ENCODE assay signal across 26 cellular contexts in the genomic region with DNA sequence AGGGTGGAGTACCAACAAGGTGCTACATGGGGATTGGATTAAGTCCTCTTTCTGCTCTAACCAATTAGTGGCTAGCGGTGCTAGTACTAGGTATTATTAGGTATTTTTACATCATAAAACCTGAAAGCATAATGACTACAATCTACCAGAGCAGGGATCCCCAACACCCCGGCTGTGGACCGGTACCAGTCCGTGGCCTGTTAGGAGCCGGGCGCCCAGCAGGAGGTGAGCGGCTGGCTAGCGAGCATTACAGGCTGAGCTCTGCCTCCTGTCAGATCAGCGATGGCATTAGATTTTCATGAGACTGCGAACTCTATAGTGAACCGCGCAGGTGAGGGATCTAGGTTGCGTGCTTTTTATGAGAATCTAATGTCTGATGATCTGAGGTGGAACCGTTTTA.
"Had no signal": no experiment of that assay in that cellular context is flagged by ENCODE, and none has a peak within 500 bp of the region (broad histone marks: within the 10 kb centered on the region; RNA-seq: fewer than 3 reads in every experiment).

No MANE protein-coding gene starts in this region.

- H3K27ac ChIP-seq: ascending aorta, cardiac muscle cell, coronary artery, gastroesophageal sphincter, hepatocyte, parathyroid adenoma, psoas muscle, upper lobe of left lung had no signal

- H3K36me3 Mint-ChIP-seq: activated naive CD8-positive, alpha-beta T cell; brain; mesothelial cell of epicardium; naive thymus-derived CD4-positive, alpha-beta T cell; WTC11 had no signal

- H3K4me3 Mint-ChIP-seq: activated CD8-positive, alpha-beta T cell treated with anti-CD3 and anti-CD28 coated beads for 36 hours; activated naive CD8-positive, alpha-beta T cell; brain; mesothelial cell of epicardium; naive thymus-derived CD4-positive, alpha-beta T cell; neural crest cell; WTC11 had no signal

- H3K4me2 ChIP-seq: hepatocyte, smooth muscle cell had no signal

- H3K9me3 ChIP-seq: ascending aorta, gastroesophageal sphincter, psoas muscle, upper lobe of left lung had no signal

- H3K9ac ChIP-seq: parathyroid adenoma had no signal

- DNase-seq: activated CD4-positive, alpha-beta T cell treated with anti-CD3 and anti-CD28 coated beads, Interleukin-2, amount 50 U/mL, for 1 hour; activated CD8-positive, alpha-beta T cell treated with anti-CD3 and anti-CD28 coated beads for 36 hours; activated naive CD4-positive, alpha-beta T cell treated with Interleukin-2 at 50 U/mL for 16 hours; activated T-cell treated with anti-CD3 and anti-CD28 coated beads, Interleukin-2, amount 50 U/mL, for 48 hours; left colon; mammary epithelial cell; naive thymus-derived CD4-positive, alpha-beta T cell; nucleus accumbens; psoas muscle; stimulated activated CD4-positive, alpha-beta T cell treated with anti-CD3 and anti-CD28 coated beads, Interleukin-15, amount 100 ng/mL, for 24 hours; stimulated activated naive CD8-positive, alpha-beta T cell treated with anti-CD3 and anti-CD28 coated beads, Interleukin-15, Interleukin-2, amounts not matched to agents 100 U/mL and 50 U/mL, for 24 hours; substantia nigra; T-helper 17 cell had no signal

- H2AFZ ChIP-seq: hepatocyte, parathyroid adenoma had no signal

- H3K9me3 Mint-ChIP-seq: activated CD8-positive, alpha-beta T cell treated with anti-CD3 and anti-CD28 coated beads for 36 hours; mesothelial cell of epicardium; neural crest cell; WTC11 had no signal

- H3K79me2 ChIP-seq: hepatocyte, parathyroid adenoma had no signal

- H3K4me1 Mint-ChIP-seq: brain, mesothelial cell of epicardium, neural crest cell, WTC11 had no signal

- H3K27me3 ChIP-seq: ascending aorta, cardiac muscle cell, upper lobe of left lung had no signal

- H3K4me1 ChIP-seq: ascending aorta, gastroesophageal sphincter, psoas muscle had no signal

- H3K27ac Mint-ChIP-seq: activated CD8-positive, alpha-beta T cell treated with anti-CD3 and anti-CD28 coated beads for 36 hours; activated naive CD8-positive, alpha-beta T cell; brain; mesothelial cell of epicardium; naive thymus-derived CD4-positive, alpha-beta T cell; T-helper 17 cell; WTC11 had no signal

- H3K4me3 ChIP-seq: ascending aorta, cardiac muscle cell, coronary artery, gastroesophageal sphincter, hepatocyte, psoas muscle, smooth muscle cell, upper lobe of left lung had no signal

- ATAC-seq: activated CD8-positive, alpha-beta T cell treated with anti-CD3 and anti-CD28 coated beads for 36 hours; gastroesophageal sphincter; left colon; psoas muscle; WTC11 had no signal

- H3K36me3 ChIP-seq: ascending aorta, cardiac muscle cell, gastroesophageal sphincter, upper lobe of left lung had no signal
